ENCODE assay signal across 25 cellular contexts in the genomic region with DNA sequence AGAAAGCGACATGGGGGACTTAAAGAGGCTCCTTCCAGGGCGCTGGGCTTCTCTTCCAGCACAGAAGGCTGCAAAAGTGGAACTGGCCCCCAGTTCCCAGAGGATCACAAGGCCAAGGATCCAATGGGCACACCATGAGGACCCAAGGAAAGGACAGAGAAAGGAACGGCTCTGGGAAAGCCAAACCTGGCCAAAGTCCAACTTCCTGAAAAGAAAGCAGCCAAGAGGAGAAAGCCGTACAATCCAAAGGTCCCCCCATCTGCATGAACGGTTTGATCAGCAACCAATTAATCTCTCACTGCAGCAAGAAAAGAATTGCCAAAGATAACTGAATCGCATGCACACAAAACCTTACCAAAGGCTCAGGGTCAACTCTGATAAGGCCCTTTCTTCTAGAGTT. TPM values are rescaled to one million over a fixed set of nuclear protein-coding genes. Genes with fewer than 3 reads are reported as not detected.
"Had no signal": no experiment of that assay in that cellular context is flagged by ENCODE, and none has a peak within 500 bp of the region (broad histone marks: within the 10 kb centered on the region; RNA-seq: fewer than 3 reads in every experiment).

No MANE protein-coding gene starts in this region.

- H3K27ac ChIP-seq: adrenal gland, ascending aorta, dorsolateral prefrontal cortex, epithelial cell of prostate, gastroesophageal sphincter, spleen, WERI-Rb-1 had no signal

- H3K4me1 ChIP-seq: ascending aorta, gastroesophageal sphincter had no signal

- H3K27me3 ChIP-seq: adrenal gland, ascending aorta, dorsolateral prefrontal cortex, gastroesophageal sphincter, spleen had no signal

- ATAC-seq: activated CD8-positive, alpha-beta memory T cell treated with anti-CD3 and anti-CD28 coated beads, Interleukin-2, amount 10 ng/mL, durations not matched to agents 7 days and 5 days; activated CD8-positive, alpha-beta T cell treated with anti-CD3 and anti-CD28 coated beads for 36 hours; gastroesophageal sphincter had no signal

- DNase-seq: activated CD4-positive, alpha-beta T cell treated with anti-CD3 and anti-CD28 coated beads, Interleukin-2, amount 10 ng/mL, durations not matched to agents 7 days and 5 days; activated CD4-positive, CD25-positive, alpha-beta regulatory T cell treated with anti-CD3 and anti-CD28 coated beads, Interleukin-2, amount 50 U/mL, for 72 hours; activated CD8-positive, alpha-beta memory T cell treated with anti-CD3 and anti-CD28 coated beads, Interleukin-2, amount 10 ng/mL, durations not matched to agents 7 days and 5 days; activated CD8-positive, alpha-beta T cell treated with anti-CD3 and anti-CD28 coated beads for 36 hours; activated T-cell treated with anti-CD3 and anti-CD28 coated beads for 4 hours; central memory CD4-positive, alpha-beta T cell; dorsolateral prefrontal cortex; endodermal cell; head of caudate nucleus; hypothalamus; naive B cell; occipital lobe; spleen; stimulated activated CD4-positive, alpha-beta T cell treated with anti-CD3 and anti-CD28 coated beads, Interleukin-4, amount 100 ng/mL, for 1 hour; stimulated activated naive CD4-positive, alpha-beta T cell treated with Interleukin-2 at 50 U/mL for 16 hours; WERI-Rb-1 had no signal

- H3K4me1 Mint-ChIP-seq: naive B cell, neural crest cell had no signal

- H3K4me3 ChIP-seq: adrenal gland, ascending aorta, dorsolateral prefrontal cortex, gastroesophageal sphincter, spleen had no signal

- H3K27me3 Mint-ChIP-seq: activated CD4-positive, alpha-beta T cell treated with anti-CD3 and anti-CD28 coated beads, Interleukin-2, amount 10 ng/mL, durations not matched to agents 7 days and 5 days; activated CD8-positive, alpha-beta memory T cell treated with anti-CD3 and anti-CD28 coated beads, Interleukin-2, amount 10 ng/mL, durations not matched to agents 7 days and 5 days; activated CD8-positive, alpha-beta T cell treated with anti-CD3 and anti-CD28 coated beads for 36 hours; activated naive CD8-positive, alpha-beta T cell; memory B cell; naive B cell had no signal

- H3K27ac Mint-ChIP-seq: activated CD4-positive, alpha-beta T cell treated with anti-CD3 and anti-CD28 coated beads, Interleukin-2, amount 10 ng/mL, durations not matched to agents 7 days and 5 days; activated CD8-positive, alpha-beta memory T cell treated with anti-CD3 and anti-CD28 coated beads, Interleukin-2, amount 10 ng/mL, durations not matched to agents 7 days and 5 days; activated CD8-positive, alpha-beta T cell treated with anti-CD3 and anti-CD28 coated beads for 36 hours; activated naive CD8-positive, alpha-beta T cell; endodermal cell; memory B cell had no signal

- H3K9me3 ChIP-seq: adrenal gland, ascending aorta, gastroesophageal sphincter, spleen had no signal

- FAIRE-seq: islet of Langerhans, TTC549 had no signal

- H3K9me3 Mint-ChIP-seq: activated CD4-positive, alpha-beta T cell treated with anti-CD3 and anti-CD28 coated beads, Interleukin-2, amount 10 ng/mL, durations not matched to agents 7 days and 5 days; activated CD8-positive, alpha-beta T cell treated with anti-CD3 and anti-CD28 coated beads for 36 hours; endodermal cell; memory B cell; naive B cell; neural crest cell had no signal

- H3K4me3 Mint-ChIP-seq: activated CD4-positive, alpha-beta T cell treated with anti-CD3 and anti-CD28 coated beads, Interleukin-2, amount 10 ng/mL, durations not matched to agents 7 days and 5 days; activated CD8-positive, alpha-beta memory T cell treated with anti-CD3 and anti-CD28 coated beads, Interleukin-2, amount 10 ng/mL, durations not matched to agents 7 days and 5 days; activated CD8-positive, alpha-beta T cell treated with anti-CD3 and anti-CD28 coated beads for 36 hours; activated naive CD8-positive, alpha-beta T cell; endodermal cell; memory B cell; naive B cell; neural crest cell had no signal

RNA-seq across cellular contexts. Expression of gene ICAM2, which starts 19.8 kb away (rescaled TPM):
- total RNA-seq: neural crest cell had no signal
